11 cellular contexts compared by ENCODE assay signal in the genomic region with DNA sequence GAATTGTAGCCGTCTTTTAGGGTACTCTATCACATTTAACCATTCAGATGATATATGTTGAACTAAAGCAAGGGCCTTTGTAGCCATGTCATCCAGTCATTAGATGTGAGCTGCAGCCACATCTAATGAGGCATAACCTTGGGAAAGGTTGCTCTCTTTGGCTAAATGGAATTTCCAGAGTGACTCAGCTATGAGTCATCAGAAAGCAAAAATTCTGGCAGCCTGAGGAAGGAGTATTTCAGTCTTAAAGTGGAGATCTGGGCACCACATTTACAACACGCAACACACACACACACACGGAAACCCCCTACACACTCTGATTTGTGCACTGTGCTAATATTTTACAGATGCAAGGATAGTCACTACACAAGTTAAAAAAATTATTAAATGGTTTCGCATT.
DNase-seq lines count a peak whose midpoint lies in the region; ATAC-seq and TF ChIP-seq lines count a peak whose summit lies in the region.
"Had no signal": no experiment of that assay in that cellular context is flagged by ENCODE, and none has a peak within 500 bp of the region (broad histone marks: within the 10 kb centered on the region; RNA-seq: fewer than 3 reads in every experiment).

No MANE protein-coding gene starts in this region.

- POLR2A ChIA-PET in PC-9 (lab: Charles Lee; ENCODE audit: unreplicated experiment), result no interaction called here

- ATAC-seq in omental fat pad (ENCODE audit: low FRiP score) (peak; percentile 95), aorta (ENCODE audit: low FRiP score) (no peak)

- 83% methylated on average over 4 of the region's 4 CpGs for WGBS in esophagus muscularis mucosa
- WGBS in aorta, 2 donors, result 52 to 56% methylated on average over 4 of the region's 4 CpGs

- H3K4me2 ChIP-seq in PC-9, result 0 out of 2 replicates have a peak overlapping the region, but pooled peaks have one; percentile 9

- intact Hi-C loops in PC-9 (cut with micrococcal nuclease; ENCODE audit: unreplicated experiment) (no loop called here), esophagus muscularis mucosa (cut with DNase I) (no loop called here), uterus (cut with DNase I; ENCODE audit: low total_unique reads) (no loop called here), aorta (cut with DNase I) (no loop called here)

- no TSS peak for BruUV-seq in PC-9 (replicated peaks; lab: Mats Ljungman, UMichigan)

- H3K9me2 ChIP-seq in PC-9 (ENCODE audit: insufficient read depth), result no peaks in the 10 kb centered on the region

- no peak for TF ChIP-seq POLR2A in esophagus muscularis mucosa (IDR thresholded peaks at IDR 0.05; ENCODE audit: low read depth)
- TF ChIP-seq POLR2A in uterus (IDR thresholded peaks at IDR 0.05), result no peak

- H2AFZ ChIP-seq in PC-9, result no peak overlapping the region

- H3K4me3 ChIP-seq in PC-9 (no peak overlapping the region), esophagus muscularis mucosa (no peak overlapping the region), uterus (no peak overlapping the region), aorta (ENCODE audit: low read length in 2 of 2) (no peak overlapping the region)

- DNase-seq in GM04504 (ENCODE audit: low read depth) (peak; percentile 0), PC-9 (peak; percentile 35 to 61), esophagus muscularis mucosa (ENCODE audit: extremely low spot score) (peak; percentile 31), omental fat pad (ENCODE audit: low spot score) (no peak), uterus (no peak), aorta (no peak), NCI-H1436 (lab: John Stamatoyannopoulos, UW) (no peak), SIG-M5 treated with dmso at 0.1 percent for 504 hours (lab: John Stamatoyannopoulos, UW; ENCODE audit: unreplicated experiment) (no peak)
- DNase-seq: activated effector memory CD4-positive, alpha-beta T cell treated with Interleukin-2 at 50 U/mL for 16 hours; NCI-H1417 treated with DMSO at 0.1 percent for 48 hours; WERI-Rb-1 had no signal

- H3K4me1 ChIP-seq in PC-9 (replicated peaks; ENCODE audit: insufficient read depth), result peaks cover 5% of the 10 kb centered on the region; the same call in 1 of the 2 replicates
- no peaks in the 10 kb centered on the region for H3K4me1 ChIP-seq in esophagus muscularis mucosa
- H3K4me1 ChIP-seq in uterus, result no peaks in the 10 kb centered on the region
- H3K4me1 ChIP-seq in aorta (ENCODE audit: control insufficient read depth in 1 of 2, insufficient read depth in 2 of 2, low read length in 2 of 2), result no peaks in the 10 kb centered on the region

- H3K27me3 ChIP-seq in PC-9 (ENCODE audit: insufficient read depth, low read depth), result no peaks in the 10 kb centered on the region
- no peaks in the 10 kb centered on the region for H3K27me3 ChIP-seq in esophagus muscularis mucosa
- no peaks in the 10 kb centered on the region for H3K27me3 ChIP-seq in uterus
- H3K27me3 ChIP-seq in aorta (ENCODE audit: control insufficient read depth in 1 of 2, insufficient read depth in 2 of 2, low read length in 1 of 2), result no peaks in the 10 kb centered on the region

- CTCF ChIA-PET in PC-9 (lab: Charles Lee), result no interaction called here

- TF ChIP-seq EP300 in esophagus muscularis mucosa (IDR thresholded peaks at IDR 0.05), result no peak

- no peaks in the 10 kb centered on the region for H4K20me1 ChIP-seq in PC-9 (ENCODE audit: insufficient read depth)

- no peaks in the 10 kb centered on the region; the same call in 1 of the 2 replicates for H3K9me3 ChIP-seq in PC-9 (ENCODE audit: insufficient read depth, low read depth)
- no peaks in the 10 kb centered on the region for H3K9me3 ChIP-seq in esophagus muscularis mucosa
- no peaks in the 10 kb centered on the region for H3K9me3 ChIP-seq in uterus
- no peaks in the 10 kb centered on the region for H3K9me3 ChIP-seq in aorta (ENCODE audit: control insufficient read depth, low read length)

- H3F3A ChIP-seq in PC-9 (ENCODE audit: insufficient read depth, low read depth), result no peaks in the 10 kb centered on the region

- no peak for TF ChIP-seq CTCF in PC-9 (conservative IDR thresholded peaks at IDR 0.05)
- no peak for TF ChIP-seq CTCF in esophagus muscularis mucosa (IDR thresholded peaks at IDR 0.05)
- no peak for TF ChIP-seq CTCF in omental fat pad (IDR thresholded peaks at IDR 0.05)
- no peak for TF ChIP-seq CTCF in uterus (IDR thresholded peaks at IDR 0.05)

- no peaks in the 10 kb centered on the region for H3K79me2 ChIP-seq in PC-9 (ENCODE audit: low read depth)

- H3K36me3 ChIP-seq in PC-9 (ENCODE audit: low read depth) (no peaks in the 10 kb centered on the region), esophagus muscularis mucosa (no peaks in the 10 kb centered on the region), uterus (no peaks in the 10 kb centered on the region), aorta (ENCODE audit: control insufficient read depth in 1 of 2, insufficient read depth in 2 of 2, low read length in 1 of 2) (no peaks in the 10 kb centered on the region)
- H3K36me3 ChIP-seq: WERI-Rb-1 had no signal

- H3K27ac ChIP-seq in PC-9 (no peak overlapping the region), esophagus muscularis mucosa (replicated peaks in 1 of 4) (no peak overlapping the region), uterus (no peak overlapping the region), aorta (ENCODE audit: low read depth in 1 of 2, low read length in 2 of 2) (no peak overlapping the region)
- H3K27ac ChIP-seq: WERI-Rb-1 had no signal

Comparison
In these comparisons a context has a peak if more than half of its experiments do, and no peak if none do; other contexts are left out.
1. DNase-seq: peak in GM04504 (single experiment), PC-9 (2 of 2) and esophagus muscularis mucosa (single experiment); none in omental fat pad (single experiment), uterus (0 of 2), aorta (0 of 2), NCI-H1436 (single experiment) and SIG-M5 treated with dmso at 0.1 percent for 504 hours (single experiment).